16 cellular contexts compared by ENCODE assay signal in genomic region chr12:15155271-15155670, GRCh38.
A peak's percentile ranks its signal among the peaks of the same experiment; 100 is the strongest.
DNase-seq lines count a peak whose midpoint lies in the region; ATAC-seq, FAIRE-seq and TF ChIP-seq lines count a peak whose summit lies in the region.
"Had no signal": no experiment of that assay in that cellular context is flagged by ENCODE, and none has a peak within 500 bp of the region (broad histone marks: within the 10 kb centered on the region; RNA-seq: fewer than 3 reads in every experiment).

No MANE protein-coding gene starts in this region.

- no peaks in the 10 kb centered on the region for H4K20me1 ChIP-seq in endothelial cell of umbilical vein (replicated peaks; ENCODE audit: control insufficient read depth, extremely low read depth, insufficient read depth, low read length)

- no peak for TF ChIP-seq EP300 in sigmoid colon (IDR thresholded peaks at IDR 0.05)

- H3K27ac Mint-ChIP-seq in activated naive CD4-positive, alpha-beta T cell treated with anti-CD3 and anti-CD28 coated beads for 36 hours = no peak overlapping the region
- H3K27ac Mint-ChIP-seq: stimulated activated naive CD8-positive, alpha-beta T cell treated with anti-CD3 and anti-CD28 coated beads, Interleukin-15, Interleukin-2, amounts not matched to agents 100 ng/mL and 50 ng/mL, for 24 hours had no signal

- H3K9me1 ChIP-seq in endothelial cell of umbilical vein (replicated peaks; ENCODE audit: control insufficient read depth, extremely low read depth, insufficient read depth, low read length) = no peaks in the 10 kb centered on the region

- intact Hi-C loops in endothelial cell of umbilical vein (cut with micrococcal nuclease) (no loop called here), sigmoid colon (cut with DNase I) (no loop called here)
- intact Hi-C loops in activated naive CD4-positive, alpha-beta T cell treated with anti-CD3 and anti-CD28 coated beads for 36 hours (cut with micrococcal nuclease) = no loop called here

- WGBS in sigmoid colon, 2 donors = 42 to 53% methylated on average over 1 of the region's 1 CpG

- dilution Hi-C loops in endothelial cell of umbilical vein (cut with MboI; ENCODE audit: extremely low pct_ligation_motif_present, low sequenced_read_pairs) = no loop called here

- no peak for FAIRE-seq in endothelial cell of umbilical vein (lab: Jason Lieb, UNC)
- FAIRE-seq: astrocyte, HTR-8/SVneo had no signal

- BruUV-seq in endothelial cell of umbilical vein (replicated peaks; lab: Mats Ljungman, UMichigan) = no TSS peak

- no peak overlapping the region for H3K9ac ChIP-seq in endothelial cell of umbilical vein (replicated peaks; ENCODE audit: extremely low read depth, insufficient read depth, low read length)

- no peaks in the 10 kb centered on the region for H3K9me3 ChIP-seq in endothelial cell of umbilical vein (replicated peaks; ENCODE audit: control insufficient read depth, insufficient read depth, low read length)
- H3K9me3 ChIP-seq in sigmoid colon = no peaks in the 10 kb centered on the region

- ATAC-seq in HG02642 (IDR thresholded peaks at IDR 0.05; ENCODE audit: poor library complexity, unreplicated experiment) (no peak), HG03175 (IDR thresholded peaks at IDR 0.05; ENCODE audit: unreplicated experiment) (no peak)
- ATAC-seq: activated CD4-positive, CD25-positive, alpha-beta regulatory T cell treated with anti-CD3 and anti-CD28 coated beads, Interleukin-2, amount 50 U/mL, for 24 hours had no signal

- CTCF ChIA-PET in endothelial cell of umbilical vein (lab: Charles Lee) = interaction anchor here (4.0 kb wide), 1 partner anchor 66 kb away, joined by 42 read pairs; the partner anchor contains the start of gene RERG
- CTCF ChIA-PET in activated naive CD4-positive, alpha-beta T cell treated with anti-CD3 and anti-CD28 coated beads for 36 hours (lab: Charles Lee) = interaction anchor here (0.9 to 4.4 kb wide), 2 partner anchors 9 to 66 kb away, joined by 3 to 24 read pairs; partner anchors contain the start of gene RERG

- H3K27ac ChIP-seq in endothelial cell of umbilical vein (ENCODE audit: insufficient read depth, low read depth, low read length) (no peak overlapping the region), sigmoid colon (peak overlapping the region in 3 of 4 donors; percentile 74 to 83 (median 75))

- no peaks in the 10 kb centered on the region for H3K9me3 Mint-ChIP-seq in activated naive CD4-positive, alpha-beta T cell treated with anti-CD3 and anti-CD28 coated beads for 36 hours
- H3K9me3 Mint-ChIP-seq: stimulated activated naive CD8-positive, alpha-beta T cell treated with anti-CD3 and anti-CD28 coated beads, Interleukin-15, Interleukin-2, amounts not matched to agents 100 ng/mL and 50 ng/mL, for 24 hours had no signal

- H3K27me3 ChIP-seq in endothelial cell of umbilical vein (ENCODE audit: control insufficient read depth in 2 of 2, insufficient read depth in 2 of 2, low read length in 2 of 2) = no peaks in the 10 kb centered on the region
- no peaks in the 10 kb centered on the region for H3K27me3 ChIP-seq in sigmoid colon

- no peak for TF ChIP-seq POLR2A in endothelial cell of umbilical vein (IDR thresholded peaks at IDR 0.05; ENCODE audit: low read depth, low read length)
- no peak for TF ChIP-seq POLR2A in sigmoid colon (IDR thresholded peaks at IDR 0.05)

- H3K4me3 ChIP-seq in endothelial cell of umbilical vein (replicated peaks in 1 of 3; ENCODE audit: insufficient read depth in 1 of 3, low read depth in 1 of 3, low read length in 3 of 3) (no peak overlapping the region), sigmoid colon (no peak overlapping the region)

- H3K4me1 Mint-ChIP-seq in activated naive CD4-positive, alpha-beta T cell treated with anti-CD3 and anti-CD28 coated beads for 36 hours (ENCODE audit: low read depth) = no peaks in the 10 kb centered on the region

- no peak overlapping the region for H3K4me3 Mint-ChIP-seq in activated naive CD4-positive, alpha-beta T cell treated with anti-CD3 and anti-CD28 coated beads for 36 hours
- H3K4me3 Mint-ChIP-seq: stimulated activated naive CD8-positive, alpha-beta T cell treated with anti-CD3 and anti-CD28 coated beads, Interleukin-15, Interleukin-2, amounts not matched to agents 100 ng/mL and 50 ng/mL, for 24 hours had no signal

- POLR2A ChIA-PET in endothelial cell of umbilical vein (lab: Charles Lee) = no interaction called here

- H3K36me3 ChIP-seq in endothelial cell of umbilical vein (ENCODE audit: control insufficient read depth in 2 of 2, extremely low read depth in 1 of 2, insufficient read depth in 2 of 2, low read length in 2 of 2) = no peaks in the 10 kb centered on the region
- no peaks in the 10 kb centered on the region for H3K36me3 ChIP-seq in sigmoid colon

- H3K4me2 ChIP-seq in endothelial cell of umbilical vein (ENCODE audit: insufficient read depth, low read length) = no peak overlapping the region

- H3K79me2 ChIP-seq in endothelial cell of umbilical vein (ENCODE audit: control insufficient read depth, insufficient read depth, low read length) = no peaks in the 10 kb centered on the region

- DNase-seq in DMS153 treated with DMSO at 0.1 percent for 48 hours (lab: John Stamatoyannopoulos, UW; ENCODE audit: unreplicated experiment) (peak; percentile 56), NCI-H1105 treated with DMSO at 0.1 percent for 48 hours (lab: John Stamatoyannopoulos, UW) (peak; percentile 83), endothelial cell of umbilical vein (ENCODE audit: low read depth, low spot score) (peak; percentile 21), sigmoid colon (no peak), NCI-H1436 treated with DMSO at 0.1 percent for 48 hours (lab: John Stamatoyannopoulos, UW) (no peak)
- DNase-seq in activated naive CD4-positive, alpha-beta T cell treated with anti-CD3 and anti-CD28 coated beads for 36 hours = no peak
- DNase-seq: activated effector memory CD4-positive, alpha-beta T cell treated with anti-CD3 and anti-CD28 coated beads, Interleukin-2, amount 50 U/mL, for 16 hours; dermis blood vessel endothelial cell; GOT3; SIG-M5 had no signal

- H3K36me3 Mint-ChIP-seq in activated naive CD4-positive, alpha-beta T cell treated with anti-CD3 and anti-CD28 coated beads for 36 hours (ENCODE audit: low read depth) = no peaks in the 10 kb centered on the region

- TF ChIP-seq CTCF in endothelial cell of umbilical vein (IDR thresholded peaks at IDR 0.05; ENCODE audit: extremely low read depth in 1 of 2, insufficient read depth in 1 of 2, low read depth in 1 of 2, low read length in 2 of 2) = no peak
- no peak for TF ChIP-seq CTCF in sigmoid colon (IDR thresholded peaks at IDR 0.05)

- peaks cover 8% of the 10 kb centered on the region for H3K27me3 Mint-ChIP-seq in activated naive CD4-positive, alpha-beta T cell treated with anti-CD3 and anti-CD28 coated beads for 36 hours (ENCODE audit: low read depth)

- H3K4me1 ChIP-seq in endothelial cell of umbilical vein (ENCODE audit: control insufficient read depth, extremely low read depth, insufficient read depth, low read length) (no peaks in the 10 kb centered on the region), sigmoid colon (peaks cover 0 to 83% (median 69%) of the 10 kb centered on the region in 4 donors)

- no peak overlapping the region for H2AFZ ChIP-seq in endothelial cell of umbilical vein (ENCODE audit: low read depth, low read length)

TF ChIP-seq in endothelial cell of umbilical vein, 7 proteins besides CTCF, POLR2A, EP300 and RAD21:
- no peak for TF ChIP-seq POLR2AphosphoS5 (IDR thresholded peaks at IDR 0.05; ENCODE audit: insufficient read depth, low read depth, low read length)
- TF ChIP-seq GATA2 (IDR thresholded peaks at IDR 0.05; ENCODE audit: insufficient read depth, insufficient read length, low read depth, low read length) = no peak
- no peak for TF ChIP-seq EZH2 (IDR thresholded peaks at IDR 0.05; ENCODE audit: borderline replicate concordance, low read depth, low read length, severe bottlenecking)
- TF ChIP-seq, protein P1, sequence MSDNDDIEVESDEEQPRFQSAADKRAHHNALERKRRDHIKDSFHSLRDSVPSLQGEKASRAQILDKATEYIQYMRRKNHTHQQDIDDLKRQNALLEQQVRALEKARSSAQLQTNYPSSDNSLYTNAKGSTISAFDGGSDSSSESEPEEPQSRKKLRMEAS (IDR thresholded peaks at IDR 0.05; ENCODE audit: insufficient read depth, insufficient read length) = no peak
- TF ChIP-seq MYC (IDR thresholded peaks at IDR 0.05; ENCODE audit: low read depth, low read length) = no peak
- TF ChIP-seq FOS (IDR thresholded peaks at IDR 0.05; ENCODE audit: borderline replicate concordance, insufficient read depth, low read length) = no peak
- no peak for TF ChIP-seq JUN (IDR thresholded peaks at IDR 0.05; ENCODE audit: borderline replicate concordance, insufficient read depth, insufficient read length, low read depth)
TF ChIP-seq in endothelial cell of umbilical vein: peak in this region for 0.

Comparison
In these comparisons a context has a peak if more than half of its experiments do, and no peak if none do; other contexts are left out.
1. DNase-seq: peak in DMS153 treated with DMSO at 0.1 percent for 48 hours (single experiment), NCI-H1105 treated with DMSO at 0.1 percent for 48 hours (single experiment) and endothelial cell of umbilical vein (single experiment); none in sigmoid colon (single experiment), activated naive CD4-positive, alpha-beta T cell treated with anti-CD3 and anti-CD28 coated beads for 36 hours (single experiment) and NCI-H1436 treated with DMSO at 0.1 percent for 48 hours (single experiment).